ENCODE assay signal across 15 cellular contexts in genomic region chr2:239145601-239146000, GRCh38.
DNase-seq lines count a peak whose midpoint lies in the region; ATAC-seq and TF ChIP-seq lines count a peak whose summit lies in the region.
"Had no signal": no experiment of that assay in that cellular context is flagged by ENCODE, and none has a peak within 500 bp of the region (broad histone marks: within the 10 kb centered on the region; RNA-seq: fewer than 3 reads in every experiment).

No MANE protein-coding gene starts in this region.

- TF ChIP-seq CTCF in ovary (IDR thresholded peaks at IDR 0.05), result no peak

- H3K9me3 Mint-ChIP-seq in activated CD4-positive, alpha-beta T cell treated with anti-CD3 and anti-CD28 coated beads, Interleukin-2, amount 10 ng/mL, durations not matched to agents 7 days and 5 days, result peaks cover 4% of the 10 kb centered on the region
- H3K9me3 Mint-ChIP-seq in activated CD8-positive, alpha-beta memory T cell treated with anti-CD3 and anti-CD28 coated beads, Interleukin-2, amount 10 ng/mL, durations not matched to agents 7 days and 5 days (ENCODE audit: low read depth), result peaks cover 3% of the 10 kb centered on the region
- H3K9me3 Mint-ChIP-seq: H9 had no signal

- 93 to 96% (median 96%) methylated on average over 9 of the region's 9 CpGs for WGBS in ovary, 3 donors

- DNase-seq in activated CD4-positive, alpha-beta T cell treated with anti-CD3 and anti-CD28 coated beads, Interleukin-2, amount 10 ng/mL, durations not matched to agents 7 days and 5 days, result no peak
- no peak for DNase-seq in activated CD4-positive, alpha-beta T cell treated with anti-CD3 and anti-CD28 coated beads, Interleukin-2, amount 50 U/mL, for 48 hours
- peak; percentile 10 for DNase-seq in astrocyte of the hippocampus (ENCODE audit: low read depth, low spot score)
- DNase-seq in posterior cingulate gyrus, result peak in 6 of 10 donors; percentile 4 to 72 (median 44)
- DNase-seq in ovary, result no peak
- no peak for DNase-seq in EL
- DNase-seq in activated CD8-positive, alpha-beta memory T cell treated with anti-CD3 and anti-CD28 coated beads, Interleukin-2, amount 10 ng/mL, durations not matched to agents 7 days and 5 days, result no peak
- DNase-seq: AML-193, DMS79, GOT3, H9 had no signal

- peaks cover 12% of the 10 kb centered on the region for H3K4me1 Mint-ChIP-seq in activated CD4-positive, alpha-beta T cell treated with anti-CD3 and anti-CD28 coated beads, Interleukin-2, amount 10 ng/mL, durations not matched to agents 7 days and 5 days
- peaks cover 19% of the 10 kb centered on the region for H3K4me1 Mint-ChIP-seq in activated CD8-positive, alpha-beta memory T cell treated with anti-CD3 and anti-CD28 coated beads, Interleukin-2, amount 10 ng/mL, durations not matched to agents 7 days and 5 days
- H3K4me1 Mint-ChIP-seq: H9 had no signal

- no peaks in the 10 kb centered on the region for H3K27me3 ChIP-seq in ovary

- peak overlapping the region; percentile 9 for H3K27ac ChIP-seq in temporal lobe (ENCODE audit: low read depth, low read length)
- no peak overlapping the region for H3K27ac ChIP-seq in ovary
- H3K27ac ChIP-seq: 22Rv1, C4-2B had no signal

- no peak overlapping the region for H3K4me3 ChIP-seq in ovary

- H3K4me3 Mint-ChIP-seq in activated CD4-positive, alpha-beta T cell treated with anti-CD3 and anti-CD28 coated beads, Interleukin-2, amount 10 ng/mL, durations not matched to agents 7 days and 5 days, result no peak overlapping the region
- no peak overlapping the region for H3K4me3 Mint-ChIP-seq in activated CD8-positive, alpha-beta memory T cell treated with anti-CD3 and anti-CD28 coated beads, Interleukin-2, amount 10 ng/mL, durations not matched to agents 7 days and 5 days
- H3K4me3 Mint-ChIP-seq: CD4-positive, alpha-beta memory T cell; H9 had no signal

- H3K4me1 ChIP-seq in ovary (ENCODE audit: insufficient read depth), result no peaks in the 10 kb centered on the region

- H3K27ac Mint-ChIP-seq in activated CD4-positive, alpha-beta T cell treated with anti-CD3 and anti-CD28 coated beads, Interleukin-2, amount 10 ng/mL, durations not matched to agents 7 days and 5 days, result peak overlapping the region; percentile 25
- no peak overlapping the region for H3K27ac Mint-ChIP-seq in activated CD8-positive, alpha-beta memory T cell treated with anti-CD3 and anti-CD28 coated beads, Interleukin-2, amount 10 ng/mL, durations not matched to agents 7 days and 5 days

- POLR2A ChIA-PET in activated CD4-positive, alpha-beta T cell treated with anti-CD3 and anti-CD28 coated beads, Interleukin-2, amount 10 ng/mL, durations not matched to agents 7 days and 5 days (lab: Charles Lee), result no interaction called here

- CTCF ChIA-PET in activated CD4-positive, alpha-beta T cell treated with anti-CD3 and anti-CD28 coated beads, Interleukin-2, amount 10 ng/mL, durations not matched to agents 7 days and 5 days (lab: Charles Lee), result no interaction called here
- CTCF ChIA-PET in activated CD8-positive, alpha-beta memory T cell treated with anti-CD3 and anti-CD28 coated beads, Interleukin-2, amount 10 ng/mL, durations not matched to agents 7 days and 5 days (lab: Charles Lee), result interaction anchor here (2.2 kb wide), 1 partner anchor 121 kb away, joined by 12 read pairs; no protein-coding TSS in a partner anchor

- no peak for ATAC-seq in activated CD8-positive, alpha-beta memory T cell treated with anti-CD3 and anti-CD28 coated beads, Interleukin-2, amount 10 ng/mL, durations not matched to agents 7 days and 5 days

- H3K36me3 ChIP-seq in ovary, result no peaks in the 10 kb centered on the region

- intact Hi-C loops in posterior cingulate gyrus (cut with DNase I) (no loop called here), ovary (cut with DNase I) (no loop called here)

- no peaks in the 10 kb centered on the region for H3K27me3 Mint-ChIP-seq in activated CD4-positive, alpha-beta T cell treated with anti-CD3 and anti-CD28 coated beads, Interleukin-2, amount 10 ng/mL, durations not matched to agents 7 days and 5 days
- H3K27me3 Mint-ChIP-seq in activated CD8-positive, alpha-beta memory T cell treated with anti-CD3 and anti-CD28 coated beads, Interleukin-2, amount 10 ng/mL, durations not matched to agents 7 days and 5 days, result no peaks in the 10 kb centered on the region
- H3K27me3 Mint-ChIP-seq: CD4-positive, alpha-beta memory T cell had no signal

- no peaks in the 10 kb centered on the region for H3K9me3 ChIP-seq in ovary

- no peak for TF ChIP-seq EP300 in ovary (IDR thresholded peaks at IDR 0.05)

- TF ChIP-seq POLR2A in ovary (IDR thresholded peaks at IDR 0.05), result no peak

- peaks cover 60% of the 10 kb centered on the region for H3K36me3 Mint-ChIP-seq in activated CD4-positive, alpha-beta T cell treated with anti-CD3 and anti-CD28 coated beads, Interleukin-2, amount 10 ng/mL, durations not matched to agents 7 days and 5 days (ENCODE audit: low read depth)
- peaks cover 16% of the 10 kb centered on the region for H3K36me3 Mint-ChIP-seq in activated CD8-positive, alpha-beta memory T cell treated with anti-CD3 and anti-CD28 coated beads, Interleukin-2, amount 10 ng/mL, durations not matched to agents 7 days and 5 days

Comparison
In these comparisons a context has a peak if more than half of its experiments do, and no peak if none do; other contexts are left out.
1. DNase-seq: peak in astrocyte of the hippocampus (single experiment) and posterior cingulate gyrus (6 of 10); none in activated CD4-positive, alpha-beta T cell treated with anti-CD3 and anti-CD28 coated beads, Interleukin-2, amount 10 ng/mL, durations not matched to agents 7 days and 5 days (single experiment), activated CD4-positive, alpha-beta T cell treated with anti-CD3 and anti-CD28 coated beads, Interleukin-2, amount 50 U/mL, for 48 hours (0 of 2), ovary (0 of 5), EL (single experiment) and activated CD8-positive, alpha-beta memory T cell treated with anti-CD3 and anti-CD28 coated beads, Interleukin-2, amount 10 ng/mL, durations not matched to agents 7 days and 5 days (single experiment).